30 cellular contexts compared by ENCODE assay signal in genomic region chr11:106727261-106727660, GRCh38.
"Had no signal": no experiment of that assay in that cellular context is flagged by ENCODE, and none has a peak within 500 bp of the region (broad histone marks: within the 10 kb centered on the region; RNA-seq: fewer than 3 reads in every experiment).

No MANE protein-coding gene starts in this region.

- H3K4me3 ChIP-seq: ascending aorta, body of pancreas, breast epithelium, colonic mucosa had no signal

- ATAC-seq: activated CD8-positive, alpha-beta T cell treated with anti-CD3 and anti-CD28 coated beads for 36 hours; activated naive CD8-positive, alpha-beta T cell treated with anti-CD3 and anti-CD28 coated beads, Interleukin-2, amount 50 U/mL, for 24 hours; activated T-cell treated with anti-CD3 and anti-CD28 coated beads, Interleukin-2, amount 50 U/mL, for 4 hours; activated T-cell treated with anti-CD3 and anti-CD28 coated beads, Interleukin-2, amount 50 U/mL, for 72 hours; activated T-helper 17 cell treated with anti-CD3 and anti-CD28 coated beads, Interleukin-2, amount 50 U/mL, for 72 hours; body of pancreas had no signal

- DNase-seq: activated B cell treated with CpG ODN at 0.5 μM for 24 hours; activated CD4-positive, alpha-beta memory T cell treated with anti-CD3 and anti-CD28 coated beads for 36 hours; activated CD4-positive, alpha-beta T cell treated with anti-CD3 and anti-CD28 coated beads for 4 hours; activated CD4-positive, alpha-beta T cell treated with anti-CD3 and anti-CD28 coated beads, Interleukin-2, amount 10 ng/mL, durations not matched to agents 24 days and 14 days; activated CD4-positive, alpha-beta T cell treated with anti-CD3 and anti-CD28 coated beads, Interleukin-2, amount 50 U/mL, for 1 hour; activated CD4-positive, alpha-beta T cell treated with anti-CD3 and anti-CD28 coated beads, Interleukin-2, amount 50 U/mL, for 4 hours; activated CD4-positive, CD25-positive, alpha-beta regulatory T cell treated with anti-CD3 and anti-CD28 coated beads, Interleukin-2, amount 50 U/mL, for 72 hours; activated CD8-positive, alpha-beta memory T cell treated with anti-CD3 and anti-CD28 coated beads, Interleukin-2, amount 50 U/mL, for 4 hours; activated CD8-positive, alpha-beta T cell treated with anti-CD3 and anti-CD28 coated beads for 36 hours; activated effector memory CD4-positive, alpha-beta T cell treated with anti-CD3 and anti-CD28 coated beads, Interleukin-2, amount 50 U/mL, for 16 hours; activated gamma-delta T cell treated with Interleukin-2 at 50 U/mL for 16 hours; activated naive CD4-positive, alpha-beta T cell; activated naive CD4-positive, alpha-beta T cell treated with anti-CD3 and anti-CD28 coated beads for 36 hours; activated naive CD8-positive, alpha-beta T cell treated with anti-CD3 and anti-CD28 coated beads, Interleukin-2, amount 10 ng/mL, durations not matched to agents 7 days and 5 days; activated naive CD8-positive, alpha-beta T cell treated with anti-CD3 and anti-CD28 coated beads, Interleukin-2, amount 50 U/mL, for 24 hours; activated T-cell treated with anti-CD3 and anti-CD28 coated beads for 4 hours; activated T-cell treated with anti-CD3 and anti-CD28 coated beads, Interleukin-2, amount 50 U/mL, for 1 hour; activated T-cell treated with anti-CD3 and anti-CD28 coated beads, Interleukin-2, amount 50 U/mL, for 4 hours; activated T-cell treated with anti-CD3 and anti-CD28 coated beads, Interleukin-2, amount 50 U/mL, for 72 hours; amygdala; anterior cingulate cortex; body of pancreas; brain microvascular endothelial cell; central memory CD4-positive, alpha-beta T cell; colonic mucosa; T-helper 2 cell; T-helper 9 cell had no signal
